8 cellular contexts compared by ENCODE assay signal in the genomic region with DNA sequence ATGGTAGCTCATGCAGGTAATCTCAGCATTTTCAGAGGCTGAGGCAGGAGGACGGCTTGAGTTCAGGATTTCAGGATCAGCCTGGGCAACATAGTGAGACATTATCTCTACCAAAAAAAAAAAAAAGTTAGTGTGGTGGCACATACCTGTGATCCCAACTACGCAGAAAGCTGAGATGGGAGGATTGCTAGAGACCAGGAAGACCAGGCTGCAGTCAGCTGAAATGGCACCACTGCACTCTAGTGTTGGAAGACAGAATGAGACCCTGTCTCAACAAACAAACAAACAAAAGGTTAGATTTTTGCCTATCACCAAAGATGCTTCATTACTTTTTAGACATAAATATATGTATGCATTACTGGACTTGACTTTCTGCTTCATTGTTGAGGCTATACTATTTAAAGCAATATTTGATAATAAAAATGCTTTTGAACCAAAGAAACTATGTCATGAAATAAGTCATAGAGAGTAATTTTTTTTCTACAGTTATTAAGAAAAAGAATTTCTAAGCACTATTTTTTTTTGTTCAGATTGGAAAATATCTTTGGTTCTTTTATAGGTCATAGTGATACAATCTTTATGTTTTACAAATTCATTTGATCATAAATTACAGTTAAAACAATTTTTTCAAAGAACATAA.
DNase-seq lines count a peak whose midpoint lies in the region; ATAC-seq and TF ChIP-seq lines count a peak whose summit lies in the region.

No MANE protein-coding gene starts in this region.

- no peak for TF ChIP-seq POLR2A in adrenal gland (IDR thresholded peaks at IDR 0.05)

- TF ChIP-seq CTCF in GM12872 (IDR thresholded peaks at IDR 0.05; ENCODE audit: insufficient read depth, low read depth, low read length): peak; percentile 57
- peak; percentile 8 to 46 (median 38) for TF ChIP-seq CTCF in adrenal gland (IDR thresholded peaks at IDR 0.05)
- TF ChIP-seq CTCF in nephron progenitor cell (IDR thresholded peaks at IDR 0.05): peak; percentile 70

- no peaks in the 10 kb centered on the region for H3K27me3 ChIP-seq in adrenal gland

- WGBS in adrenal gland, 4 donors: 37 to 40% (median 38%) methylated on average over 2 of the region's 2 CpGs

- H3K27ac Mint-ChIP-seq in nephron progenitor cell: no peak overlapping the region
- H3K27ac Mint-ChIP-seq in activated naive CD8-positive, alpha-beta T cell treated with anti-CD3 and anti-CD28 coated beads for 36 hours: no peak overlapping the region

- DNase-seq in NAMALWA (ENCODE audit: low spot score): peak; percentile 50
- DNase-seq in adrenal gland: peak in 6 of 7 donors; percentile 10 to 55 (median 20)
- DNase-seq in nephron progenitor cell: peak; percentile 28
- DNase-seq in activated naive CD8-positive, alpha-beta T cell treated with anti-CD3 and anti-CD28 coated beads for 36 hours: no peak
- no peak for DNase-seq in stimulated activated CD4-positive, alpha-beta T cell treated with anti-CD3 and anti-CD28 coated beads, Interleukin-4, amount 100 ng/mL, for 1 hour

- no peaks in the 10 kb centered on the region for H3K9me3 ChIP-seq in adrenal gland (replicated peaks in 1 of 3)

- peaks cover 4% of the 10 kb centered on the region for H3K9me3 Mint-ChIP-seq in nephron progenitor cell
- H3K9me3 Mint-ChIP-seq in activated naive CD8-positive, alpha-beta T cell treated with anti-CD3 and anti-CD28 coated beads for 36 hours: peaks cover 5% of the 10 kb centered on the region

- H3K36me3 Mint-ChIP-seq in nephron progenitor cell (ENCODE audit: low read depth): no peaks in the 10 kb centered on the region
- no peaks in the 10 kb centered on the region for H3K36me3 Mint-ChIP-seq in activated naive CD8-positive, alpha-beta T cell treated with anti-CD3 and anti-CD28 coated beads for 36 hours

- no peak overlapping the region for H3K27ac ChIP-seq in adrenal gland

- H3K4me1 ChIP-seq in adrenal gland (replicated peaks in 1 of 2): no peaks in the 10 kb centered on the region

- no peaks in the 10 kb centered on the region for H3K4me1 Mint-ChIP-seq in nephron progenitor cell
- H3K4me1 Mint-ChIP-seq in activated naive CD8-positive, alpha-beta T cell treated with anti-CD3 and anti-CD28 coated beads for 36 hours: no peaks in the 10 kb centered on the region

- no peak overlapping the region for H3K4me3 Mint-ChIP-seq in nephron progenitor cell
- no peak overlapping the region for H3K4me3 Mint-ChIP-seq in activated naive CD8-positive, alpha-beta T cell treated with anti-CD3 and anti-CD28 coated beads for 36 hours

- intact Hi-C loops in adrenal gland (cut with DNase I): loop anchor here in 1 of 2 donors (5.0 kb wide), 1 partner anchor 625 kb away; no protein-coding TSS in a partner anchor

- no peaks in the 10 kb centered on the region for H3K36me3 ChIP-seq in adrenal gland (replicated peaks in 1 of 2)

- H3K27me3 Mint-ChIP-seq in nephron progenitor cell (ENCODE audit: low read depth, poor library complexity): peaks cover 3% of the 10 kb centered on the region
- H3K27me3 Mint-ChIP-seq in activated naive CD8-positive, alpha-beta T cell treated with anti-CD3 and anti-CD28 coated beads for 36 hours: no peaks in the 10 kb centered on the region

- ATAC-seq in HG03439 (IDR thresholded peaks at IDR 0.05; ENCODE audit: unreplicated experiment) (no peak), GM21825 (IDR thresholded peaks at IDR 0.05; ENCODE audit: unreplicated experiment) (no peak)

- H3K4me3 ChIP-seq in adrenal gland: no peak overlapping the region

Comparison
In these comparisons a context has a peak if more than half of its experiments do, and no peak if none do; other contexts are left out.
1. DNase-seq: peak in NAMALWA (single experiment), adrenal gland (6 of 7) and nephron progenitor cell (single experiment); none in activated naive CD8-positive, alpha-beta T cell treated with anti-CD3 and anti-CD28 coated beads for 36 hours (single experiment) and stimulated activated CD4-positive, alpha-beta T cell treated with anti-CD3 and anti-CD28 coated beads, Interleukin-4, amount 100 ng/mL, for 1 hour (single experiment).
2. Peak in every context shown above with its lines, with median percentiles within 50 percentile points of each other: CTCF ChIP-seq.